Comparison of ENCODE assay signal across 19 cellular contexts in genomic region chr6:5293692-5294091, GRCh38.
"Had no signal": no experiment of that assay in that cellular context is flagged by ENCODE, and none has a peak within 500 bp of the region (broad histone marks: within the 10 kb centered on the region; RNA-seq: fewer than 3 reads in every experiment).

No MANE protein-coding gene starts in this region.

- ATAC-seq: activated CD8-positive, alpha-beta T cell treated with anti-CD3 and anti-CD28 coated beads, Interleukin-2, amount 10 ng/mL, durations not matched to agents 7 days and 5 days; T-cell had no signal

- H3K27me3 Mint-ChIP-seq: activated CD4-positive, alpha-beta T cell treated with anti-CD3 and anti-CD28 coated beads for 36 hours; activated naive CD4-positive, alpha-beta T cell treated with anti-CD3 and anti-CD28 coated beads, Interleukin-2, amount 50 U/mL, for 24 hours; T-cell had no signal

- H3K4me3 Mint-ChIP-seq: activated CD4-positive, alpha-beta T cell treated with anti-CD3 and anti-CD28 coated beads for 36 hours; activated CD8-positive, alpha-beta T cell treated with anti-CD3 and anti-CD28 coated beads, Interleukin-2, amount 10 ng/mL, durations not matched to agents 7 days and 5 days; activated naive CD4-positive, alpha-beta T cell treated with anti-CD3 and anti-CD28 coated beads, Interleukin-2, amount 50 U/mL, for 24 hours; T-cell had no signal

- H3K27ac ChIP-seq: SK-N-MC, VCaP had no signal

- DNase-seq: activated CD8-positive, alpha-beta memory T cell treated with anti-CD3 and anti-CD28 coated beads, Interleukin-2, amount 50 U/mL, for 48 hours; activated CD8-positive, alpha-beta T cell treated with anti-CD3 and anti-CD28 coated beads, Interleukin-2, amount 10 ng/mL, durations not matched to agents 7 days and 5 days; activated effector memory CD4-positive, alpha-beta T cell treated with Interleukin-2 at 50 U/mL for 16 hours; activated naive CD4-positive, alpha-beta T cell; activated T-cell treated with anti-CD3 and anti-CD28 coated beads, Interleukin-2, amount 50 U/mL, for 1 hour; aorta; central memory CD4-positive, alpha-beta T cell; MG63; NCI-H1105 treated with DMSO at 0.1 percent for 48 hours; NCI-H1436 treated with DMSO at 0.1 percent for 48 hours; NCI-H187; NCI-H2081; NCI-H510A treated with DMSO at 0.1 percent for 48 hours; NCI-H69; T-cell had no signal

- H3K9me3 ChIP-seq: MG63 had no signal

- H3K27ac Mint-ChIP-seq: activated naive CD4-positive, alpha-beta T cell treated with anti-CD3 and anti-CD28 coated beads, Interleukin-2, amount 50 U/mL, for 24 hours; T-cell had no signal

- H3K36me3 ChIP-seq: MG63 had no signal

- H3K4me3 ChIP-seq: MG63, SK-N-MC had no signal

- H3K9me3 Mint-ChIP-seq: activated naive CD4-positive, alpha-beta T cell treated with anti-CD3 and anti-CD28 coated beads, Interleukin-2, amount 50 U/mL, for 24 hours; T-cell had no signal

- H3K27me3 ChIP-seq: MG63 had no signal
